12 cellular contexts compared by ENCODE assay signal in genomic region chr14:45222485-45223262, GRCh38. TPM values are rescaled to one million over a fixed set of nuclear protein-coding genes. Genes with fewer than 3 reads are reported as not detected.
DNase-seq lines count a peak whose midpoint lies in the region; ATAC-seq and TF ChIP-seq lines count a peak whose summit lies in the region.
"Had no signal": no experiment of that assay in that cellular context is flagged by ENCODE, and none has a peak within 500 bp of the region (broad histone marks: within the 10 kb centered on the region; RNA-seq: fewer than 3 reads in every experiment).

No MANE protein-coding gene starts in this region.

- no peak overlapping the region for H3K4me3 Mint-ChIP-seq in activated T-cell treated with anti-CD3 and anti-CD28 coated beads, Interleukin-2, amount 50 U/mL, for 72 hours
- H3K4me3 Mint-ChIP-seq in stimulated activated effector memory CD8-positive, alpha-beta T cell treated with anti-CD3 and anti-CD28 coated beads, Interleukin-12 subunit alpha, Interleukin-12 subunit beta, amount 100 ng/mL, for 72 hours, result no peak overlapping the region
- H3K4me3 Mint-ChIP-seq in HFFc6, result no peak overlapping the region

- H3K9me3 Mint-ChIP-seq in activated T-cell treated with anti-CD3 and anti-CD28 coated beads, Interleukin-2, amount 50 U/mL, for 72 hours, result peaks cover 0 to 2% of the 10 kb centered on the region in 2 donors
- H3K9me3 Mint-ChIP-seq in stimulated activated effector memory CD8-positive, alpha-beta T cell treated with anti-CD3 and anti-CD28 coated beads, Interleukin-12 subunit alpha, Interleukin-12 subunit beta, amount 100 ng/mL, for 72 hours, result no peaks in the 10 kb centered on the region
- H3K9me3 Mint-ChIP-seq in HFFc6, result no peaks in the 10 kb centered on the region

- peak overlapping the region; percentile 85 for H3K27ac Mint-ChIP-seq in activated T-cell treated with anti-CD3 and anti-CD28 coated beads, Interleukin-2, amount 50 U/mL, for 72 hours
- H3K27ac Mint-ChIP-seq in stimulated activated effector memory CD8-positive, alpha-beta T cell treated with anti-CD3 and anti-CD28 coated beads, Interleukin-12 subunit alpha, Interleukin-12 subunit beta, amount 100 ng/mL, for 72 hours, result peak overlapping the region; percentile 43
- H3K27ac Mint-ChIP-seq in HFFc6, result no peak overlapping the region

- no peaks in the 10 kb centered on the region for H3K27me3 Mint-ChIP-seq in activated T-cell treated with anti-CD3 and anti-CD28 coated beads, Interleukin-2, amount 50 U/mL, for 72 hours (ENCODE audit: low read depth)
- H3K27me3 Mint-ChIP-seq in HFFc6 (ENCODE audit: insufficient read depth), result peaks cover 2% of the 10 kb centered on the region

- no peak for DNase-seq in activated T-cell treated with anti-CD3 and anti-CD28 coated beads, Interleukin-2, amount 50 U/mL, for 72 hours
- no peak for DNase-seq in activated T-cell treated with anti-CD3 and anti-CD28 coated beads, Interleukin-2, amount 50 U/mL, for 1 hour
- DNase-seq in stimulated activated effector memory CD8-positive, alpha-beta T cell treated with anti-CD3 and anti-CD28 coated beads, Interleukin-12 subunit alpha, Interleukin-12 subunit beta, amount 100 ng/mL, for 72 hours (ENCODE audit: low spot score in 2 of 2), result no peak
- no peak for DNase-seq in HFFc6
- DNase-seq: aorta, GF-D8, GOT3, kidney glomerular epithelial cell had no signal

- ATAC-seq in activated T-cell treated with anti-CD3 and anti-CD28 coated beads, Interleukin-2, amount 50 U/mL, for 72 hours (replicated peaks in 1 of 2), result no peak
- ATAC-seq in GM21390 (IDR thresholded peaks at IDR 0.05; ENCODE audit: unreplicated experiment) (peak; percentile 60), HG03135 (IDR thresholded peaks at IDR 0.05; ENCODE audit: unreplicated experiment) (peak; percentile 49), SK-N-SH treated with all-trans-retinoic acid at 6 μM for 48 hours (no peak), HG03378 (IDR thresholded peaks at IDR 0.05; ENCODE audit: unreplicated experiment) (no peak)
- ATAC-seq in stimulated activated effector memory CD8-positive, alpha-beta T cell treated with anti-CD3 and anti-CD28 coated beads, Interleukin-12 subunit alpha, Interleukin-12 subunit beta, amount 100 ng/mL, for 72 hours, result no peak

- H3K36me3 Mint-ChIP-seq in activated T-cell treated with anti-CD3 and anti-CD28 coated beads, Interleukin-2, amount 50 U/mL, for 72 hours (ENCODE audit: insufficient read depth in 2 of 2), result peaks cover 13 to 35% of the 10 kb centered on the region in 2 donors
- H3K36me3 Mint-ChIP-seq in stimulated activated effector memory CD8-positive, alpha-beta T cell treated with anti-CD3 and anti-CD28 coated beads, Interleukin-12 subunit alpha, Interleukin-12 subunit beta, amount 100 ng/mL, for 72 hours, result peaks cover 80% of the 10 kb centered on the region
- peaks cover 27% of the 10 kb centered on the region for H3K36me3 Mint-ChIP-seq in HFFc6 (ENCODE audit: low read depth)

- TF ChIP-seq CTCF in HFFc6 (IDR thresholded peaks at IDR 0.05), result no peak

- H3K4me1 Mint-ChIP-seq in activated T-cell treated with anti-CD3 and anti-CD28 coated beads, Interleukin-2, amount 50 U/mL, for 72 hours (ENCODE audit: low read depth), result peaks cover 16% of the 10 kb centered on the region
- no peaks in the 10 kb centered on the region for H3K4me1 Mint-ChIP-seq in stimulated activated effector memory CD8-positive, alpha-beta T cell treated with anti-CD3 and anti-CD28 coated beads, Interleukin-12 subunit alpha, Interleukin-12 subunit beta, amount 100 ng/mL, for 72 hours
- peaks cover 3% of the 10 kb centered on the region; the same call in 1 of the 2 replicates for H3K4me1 Mint-ChIP-seq in HFFc6 (ENCODE audit: low read depth)

TF ChIP-seq in SK-N-SH treated with all-trans-retinoic acid at 6 μM for 48 hours, 23 proteins besides CTCF, POLR2A, EP300 and RAD21:
- TF ChIP-seq CSDC2 (CRISPR knock-in tag; IDR thresholded peaks at IDR 0.05), result no peak
- TF ChIP-seq RARB (CRISPR knock-in tag; IDR thresholded peaks at IDR 0.05), result no peak
- no peak for TF ChIP-seq CSRNP3 (CRISPR knock-in tag; IDR thresholded peaks at IDR 0.05)
- TF ChIP-seq ZC3H10 (CRISPR knock-in tag; IDR thresholded peaks at IDR 0.05), result no peak
- no peak for TF ChIP-seq GLIS3 (CRISPR knock-in tag; IDR thresholded peaks at IDR 0.05)
- no peak for TF ChIP-seq BACH2 (CRISPR knock-in tag; IDR thresholded peaks at IDR 0.05; ENCODE audit: borderline replicate concordance)

RNA-seq across cellular contexts. Expression of gene MIS18BP1, which starts 30.3 kb away (rescaled TPM):
- total RNA-seq in activated T-cell treated with anti-CD3 and anti-CD28 coated beads, Interleukin-2, amount 50 U/mL, for 72 hours, result 10 to 100 TPM; 70.9 to 76.5 TPM
- total RNA-seq in HFFc6 (2021; fragmentation: NEBNext Ultra II Directional; extraction: Animal tissue kit (Norgen Biotek cat#: 25700)), result 10 to 100 TPM; 12.0 to 19.2 (median 18.2) TPM

Comparison
In these comparisons a context has a peak if more than half of its experiments do, and no peak if none do; other contexts are left out.
1. ATAC-seq: peak in GM21390 (single experiment) and HG03135 (single experiment); none in activated T-cell treated with anti-CD3 and anti-CD28 coated beads, Interleukin-2, amount 50 U/mL, for 72 hours (0 of 2), stimulated activated effector memory CD8-positive, alpha-beta T cell treated with anti-CD3 and anti-CD28 coated beads, Interleukin-12 subunit alpha, Interleukin-12 subunit beta, amount 100 ng/mL, for 72 hours (single experiment), SK-N-SH treated with all-trans-retinoic acid at 6 μM for 48 hours (single experiment) and HG03378 (single experiment).